ENCODE assay signal across 8 cellular contexts in the genomic region with DNA sequence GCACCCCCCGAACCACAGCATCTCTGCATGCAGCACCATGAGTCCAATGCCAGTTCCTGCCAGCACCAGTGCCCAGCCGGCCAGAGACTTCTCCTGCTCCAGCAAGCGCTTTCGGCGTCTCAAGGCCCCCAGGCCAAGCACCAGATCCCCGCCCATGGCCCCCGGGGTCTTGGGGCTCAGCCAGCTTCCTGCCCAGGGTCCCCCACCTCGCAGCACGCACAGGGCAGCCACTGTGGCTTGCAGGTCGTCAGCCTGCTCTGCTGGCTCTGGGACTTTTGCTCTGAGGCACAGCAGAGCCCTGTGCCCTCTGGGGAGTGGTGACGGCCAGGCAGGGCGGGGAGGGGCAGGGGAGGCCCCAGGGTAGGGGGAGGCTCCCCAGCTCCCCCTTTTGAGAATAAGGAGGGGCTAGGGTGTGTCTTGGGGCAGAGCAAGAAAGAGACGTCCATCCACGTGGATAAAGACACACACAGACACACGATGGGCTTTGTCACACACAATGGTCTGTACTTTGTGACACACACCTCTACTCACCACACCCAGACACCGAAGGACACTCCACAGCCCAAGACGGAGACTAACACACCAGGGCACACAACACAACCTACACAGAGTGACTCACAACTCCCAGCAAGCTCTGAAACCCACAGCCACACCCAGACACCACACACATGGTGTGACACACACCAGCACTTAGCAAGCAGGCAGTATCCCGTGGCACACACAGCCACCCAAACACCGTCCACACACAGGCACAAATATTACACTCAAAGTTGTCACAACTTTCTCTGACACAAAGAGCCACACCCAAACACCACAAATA. TPM values are rescaled to one million over a fixed set of nuclear protein-coding genes. Genes with fewer than 3 reads are reported as not detected.
DNase-seq lines count a peak whose midpoint lies in the region; ATAC-seq and TF ChIP-seq lines count a peak whose summit lies in the region.

Gene KCNN4 (minus strand): TSS at position 268 of the 820 bp plus-strand sequence. CDS start 112 bp downstream, at position 156.

- no peaks in the 10 kb centered on the region for H3K9me3 ChIP-seq in BLaER1
- H3K9me3 ChIP-seq in transverse colon, result no peaks in the 10 kb centered on the region
- no peaks in the 10 kb centered on the region for H3K9me3 ChIP-seq in uterus

- H3K4me1 ChIP-seq in BLaER1, result peaks cover 86% of the 10 kb centered on the region
- H3K4me1 ChIP-seq in transverse colon, result peaks cover 34 to 75% (median 51%) of the 10 kb centered on the region in 4 donors
- no peaks in the 10 kb centered on the region for H3K4me1 ChIP-seq in uterus

- no peaks in the 10 kb centered on the region for H3K27me3 Mint-ChIP-seq in activated naive CD8-positive, alpha-beta T cell treated with anti-CD3 and anti-CD28 coated beads, Interleukin-2, amount 10 ng/mL, durations not matched to agents 7 days and 5 days

- H3K36me3 Mint-ChIP-seq in activated naive CD8-positive, alpha-beta T cell treated with anti-CD3 and anti-CD28 coated beads, Interleukin-2, amount 10 ng/mL, durations not matched to agents 7 days and 5 days, result peaks cover 2% of the 10 kb centered on the region

- peak within 1 kb of the TSS; percentile 99 for H3K4me2 ChIP-seq in BLaER1

- H3K9ac ChIP-seq in BLaER1, result peak within 1 kb of the TSS; percentile 79

- H3K36me3 ChIP-seq in BLaER1, result no peaks in the 10 kb centered on the region; the same call in 1 of the 2 replicates
- no peaks in the 10 kb centered on the region for H3K36me3 ChIP-seq in H7 (replicated peaks; ENCODE audit: control insufficient read depth, insufficient read depth, low read length)
- H3K36me3 ChIP-seq in transverse colon, result no peaks in the 10 kb centered on the region
- no peaks in the 10 kb centered on the region for H3K36me3 ChIP-seq in uterus

- no peaks in the 10 kb centered on the region for H4K20me1 ChIP-seq in BLaER1

- peaks cover 62% of the 10 kb centered on the region for H3K4me1 Mint-ChIP-seq in activated naive CD8-positive, alpha-beta T cell treated with anti-CD3 and anti-CD28 coated beads, Interleukin-2, amount 10 ng/mL, durations not matched to agents 7 days and 5 days

- no peaks in the 10 kb centered on the region for H3K9me3 Mint-ChIP-seq in activated naive CD8-positive, alpha-beta T cell treated with anti-CD3 and anti-CD28 coated beads, Interleukin-2, amount 10 ng/mL, durations not matched to agents 7 days and 5 days

- peak; percentile 94 for TF ChIP-seq POLR2A in transverse colon (IDR thresholded peaks at IDR 0.05)
- TF ChIP-seq POLR2A in uterus (IDR thresholded peaks at IDR 0.05), result no peak

- POLR2A ChIA-PET in activated naive CD8-positive, alpha-beta T cell treated with anti-CD3 and anti-CD28 coated beads, Interleukin-2, amount 10 ng/mL, durations not matched to agents 7 days and 5 days (lab: Charles Lee), result interaction anchor here (1.1 to 7.1 kb wide), 7 partner anchors 14 to 46 kb away, joined by 3 to 74 read pairs (median 8); partner anchors contain the start of genes SMG9 and ZNF283

- in situ Hi-C loops in transverse colon (cut with MboI; ENCODE audit: low pct_ligation_motif_present in 1 of 4, low pct_unique_long_range_greater_than_20kb in 1 of 4, low sequenced_read_pairs in 3 of 4), result no loop called here

- H3K27me3 ChIP-seq in BLaER1 (no peaks in the 10 kb centered on the region), H7 (ENCODE audit: control insufficient read depth, insufficient read depth, low read length) (no peaks in the 10 kb centered on the region), transverse colon (no peaks in the 10 kb centered on the region), uterus (no peaks in the 10 kb centered on the region)

- no peak for TF ChIP-seq CTCF in transverse colon (IDR thresholded peaks at IDR 0.05)
- no peak for TF ChIP-seq CTCF in uterus (IDR thresholded peaks at IDR 0.05)

- WGBS in transverse colon (ENCODE audit: low coverage in 1 of 2), 2 donors, result 6% methylated on average over 16 of the region's 19 CpGs; no CpG with 5 or more reads in 1 of the 2 donors

- peak; percentile 67 for ATAC-seq in activated naive CD8-positive, alpha-beta T cell treated with anti-CD3 and anti-CD28 coated beads, Interleukin-2, amount 10 ng/mL, durations not matched to agents 7 days and 5 days (ENCODE audit: low read depth)

- DNase-seq in H7 (peak; percentile 56), T follicular helper cell (ENCODE audit: low read depth) (peak; percentile 21), mucosa of gallbladder (ENCODE audit: low spot score) (no peak), transverse colon (peak; percentile 88), NCI-H748 (lab: John Stamatoyannopoulos, UW; ENCODE audit: unreplicated experiment) (no peak), uterus (no peak)
- DNase-seq in activated naive CD8-positive, alpha-beta T cell treated with anti-CD3 and anti-CD28 coated beads, Interleukin-2, amount 10 ng/mL, durations not matched to agents 7 days and 5 days, result peak; percentile 72

- peak within 1 kb of the TSS; percentile 84 for H3K4me3 Mint-ChIP-seq in activated naive CD8-positive, alpha-beta T cell treated with anti-CD3 and anti-CD28 coated beads, Interleukin-2, amount 10 ng/mL, durations not matched to agents 7 days and 5 days

- H3K27ac ChIP-seq in BLaER1, result peak within 1 kb of the TSS; percentile 84
- H3K27ac ChIP-seq in transverse colon, result peak within 1 kb of the TSS; percentile 82 to 86 (median 84)
- H3K27ac ChIP-seq in uterus, result peak within 1 kb of the TSS in 1 of 2 donors; percentile 14

- peak within 1 kb of the TSS; percentile 84 for H3K27ac Mint-ChIP-seq in activated naive CD8-positive, alpha-beta T cell treated with anti-CD3 and anti-CD28 coated beads, Interleukin-2, amount 10 ng/mL, durations not matched to agents 7 days and 5 days

- intact Hi-C loops in transverse colon (cut with DNase I; ENCODE audit: low total_unique reads), result loop anchor here (5.0 kb wide), 1 partner anchor 34 kb away; no protein-coding TSS in a partner anchor
- intact Hi-C loops in uterus (cut with DNase I; ENCODE audit: low total_unique reads), result loop anchor here (5.0 kb wide), 1 partner anchor 34 kb away; no protein-coding TSS in a partner anchor

- H3K4me3 ChIP-seq in BLaER1 (peak within 1 kb of the TSS; percentile 70), H7 (ENCODE audit: insufficient read depth, low read depth, low read length) (no peak within 1 kb of the TSS), transverse colon (peak within 1 kb of the TSS in 3 of 4 donors; percentile 19 to 52 (median 43)), uterus (no peak within 1 kb of the TSS)

- no peak for TF ChIP-seq EP300 in transverse colon (IDR thresholded peaks at IDR 0.05; ENCODE audit: low read depth)

RNA-seq across cellular contexts. Expression of gene KCNN4, which starts in this region (rescaled TPM):
- total RNA-seq in H7 (2014; rRNA removed; shearing (Covaris generic)), result 0.62 and 1.1 TPM in 2 replicates
- total RNA-seq in activated naive CD8-positive, alpha-beta T cell treated with anti-CD3 and anti-CD28 coated beads, Interleukin-2, amount 10 ng/mL, durations not matched to agents 7 days and 5 days, result 10 to 100 TPM; 38.3 to 45.4 TPM
- total RNA-seq in mucosa of gallbladder, result 10.5 TPM
- 10 to 100 TPM in 3 of 4 donors, not detected in 1; 26.5 to 72.2 (median 37.4) TPM for total RNA-seq in transverse colon
- 1 to 10 TPM in 3 of 4 donors, under 1 TPM in 1; 0.77 to 9.2 (median 5.6) TPM for total RNA-seq in uterus

Comparison
In these comparisons a context has a peak if more than half of its experiments do, and no peak if none do; other contexts are left out.
1. H3K4me3 ChIP-seq: peak in BLaER1 (single experiment) and transverse colon (3 of 4); none in H7 (single experiment) and uterus (0 of 2).
2. DNase-seq: peak in H7 (single experiment), T follicular helper cell (single experiment), activated naive CD8-positive, alpha-beta T cell treated with anti-CD3 and anti-CD28 coated beads, Interleukin-2, amount 10 ng/mL, durations not matched to agents 7 days and 5 days (single experiment) and transverse colon (single experiment); none in mucosa of gallbladder (single experiment), NCI-H748 (single experiment) and uterus (0 of 2).